In genomic region chr6:149834513-149835481, GRCh38 we compare ENCODE assay signal across 1 cellular context.
TF ChIP-seq lines count a peak whose summit lies in the region.

No MANE protein-coding gene starts in this region.

TF ChIP-seq in K562, 482 proteins besides CTCF, POLR2A, EP300 and RAD21 (continued from another document):
- TF ChIP-seq DEAF1 (CRISPR knock-in tag; IDR thresholded peaks at IDR 0.05) (peak; percentile 87), KLF16 (IDR thresholded peaks at IDR 0.05) (0 out of 2 replicates have a peak, but pooled peaks have one; percentile 49), ZNF408 (CRISPR knock-in tag; IDR thresholded peaks at IDR 0.05; ENCODE audit: low read depth) (no peak), ARID2 (IDR thresholded peaks at IDR 0.05) (peak; percentile 41; the same call in 1 of the 2 replicates), XRCC5 (IDR thresholded peaks at IDR 0.05; ENCODE audit: low read depth, low read length) (peak; percentile 43; the same call in 1 of the 2 replicates), ZNF24 (IDR thresholded peaks at IDR 0.05) (no peak)
